Comparison of ENCODE assay signal across 8 cellular contexts in genomic region chr19:47230921-47231214, GRCh38. TPM values are rescaled to one million over a fixed set of nuclear protein-coding genes. Genes with fewer than 3 reads are reported as not detected.
A peak's percentile ranks its signal among the peaks of the same experiment; 100 is the strongest.
DNase-seq lines count a peak whose midpoint lies in the region; ATAC-seq and TF ChIP-seq lines count a peak whose summit lies in the region.

Gene BBC3 (minus strand): TSS chr19:47231199. CDS start chr19:47228431, 2,768 bp downstream.

- peak within 1 kb of the TSS; percentile 84 to 88 for H3K4me3 ChIP-seq in testis

- POLR2A ChIA-PET in activated CD4-positive, alpha-beta T cell treated with anti-CD3 and anti-CD28 coated beads, Interleukin-2, amount 10 ng/mL, durations not matched to agents 7 days and 5 days (lab: Charles Lee), result no interaction called here

- peak within 1 kb of the TSS; percentile 78 for H3K27ac ChIP-seq in layer of hippocampus (ENCODE audit: low read depth, low read length)
- peak within 1 kb of the TSS; percentile 99 for H3K27ac ChIP-seq in testis

- H3K4me1 ChIP-seq in testis, result peaks cover 26% of the 10 kb centered on the region

- CTCF ChIA-PET in activated CD4-positive, alpha-beta T cell treated with anti-CD3 and anti-CD28 coated beads, Interleukin-2, amount 10 ng/mL, durations not matched to agents 7 days and 5 days (lab: Charles Lee), result no interaction called here

- no peaks in the 10 kb centered on the region for H3K9me3 Mint-ChIP-seq in activated CD4-positive, alpha-beta T cell treated with anti-CD3 and anti-CD28 coated beads, Interleukin-2, amount 10 ng/mL, durations not matched to agents 7 days and 5 days
- no peaks in the 10 kb centered on the region for H3K9me3 Mint-ChIP-seq in activated naive CD8-positive, alpha-beta T cell treated with anti-CD3 and anti-CD28 coated beads for 36 hours

- H3K4me3 Mint-ChIP-seq in activated CD4-positive, alpha-beta T cell treated with anti-CD3 and anti-CD28 coated beads, Interleukin-2, amount 10 ng/mL, durations not matched to agents 7 days and 5 days, result peak within 1 kb of the TSS; percentile 72
- peak within 1 kb of the TSS; percentile 78 for H3K4me3 Mint-ChIP-seq in activated naive CD8-positive, alpha-beta T cell treated with anti-CD3 and anti-CD28 coated beads for 36 hours

- ATAC-seq in GM19452 (IDR thresholded peaks at IDR 0.05; ENCODE audit: unreplicated experiment), result no peak

- in situ Hi-C loops in GM13976 (cut with MboI; ENCODE audit: low sequenced_read_pairs, unreplicated experiment), result no loop called here

- 0 to 1% methylated on average over 11 to 18 of the region's 43 CpGs for WGBS in testis, 2 donors

- intact Hi-C loops in testis (cut with DNase I; ENCODE audit: low total_unique reads), result no loop called here

- H3K27me3 ChIP-seq in layer of hippocampus (ENCODE audit: control insufficient read depth, insufficient read depth, low read length), result no peaks in the 10 kb centered on the region
- H3K27me3 ChIP-seq in testis, result no peaks in the 10 kb centered on the region

- TF ChIP-seq CTCF in testis (IDR thresholded peaks at IDR 0.05) (no peak), GM13976 (IDR thresholded peaks at IDR 0.05; ENCODE audit: borderline replicate concordance, control extremely low read depth, extremely low read depth, insufficient read depth, missing control alignments) (no peak)

- peaks cover 3% of the 10 kb centered on the region for H3K27me3 Mint-ChIP-seq in activated CD4-positive, alpha-beta T cell treated with anti-CD3 and anti-CD28 coated beads, Interleukin-2, amount 10 ng/mL, durations not matched to agents 7 days and 5 days
- H3K27me3 Mint-ChIP-seq in activated naive CD8-positive, alpha-beta T cell treated with anti-CD3 and anti-CD28 coated beads for 36 hours, result peaks cover under 1% of the 10 kb centered on the region

- DNase-seq in activated CD4-positive, alpha-beta T cell treated with anti-CD3 and anti-CD28 coated beads, Interleukin-2, amount 10 ng/mL, durations not matched to agents 7 days and 5 days, result no peak
- no peak for DNase-seq in activated CD4-positive, alpha-beta T cell treated with anti-CD3 and anti-CD28 coated beads for 1 hour
- DNase-seq in activated naive CD8-positive, alpha-beta T cell treated with anti-CD3 and anti-CD28 coated beads for 36 hours, result no peak
- no peak for DNase-seq in testis
- DNase-seq in GM13976 (ENCODE audit: low spot score), result no peak
- no peak for DNase-seq in SW480 (ENCODE audit: low spot score)

- peaks cover 2% of the 10 kb centered on the region for H3K36me3 Mint-ChIP-seq in activated CD4-positive, alpha-beta T cell treated with anti-CD3 and anti-CD28 coated beads, Interleukin-2, amount 10 ng/mL, durations not matched to agents 7 days and 5 days (ENCODE audit: low read depth)
- no peaks in the 10 kb centered on the region for H3K36me3 Mint-ChIP-seq in activated naive CD8-positive, alpha-beta T cell treated with anti-CD3 and anti-CD28 coated beads for 36 hours

- peaks cover 32% of the 10 kb centered on the region for H3K4me1 Mint-ChIP-seq in activated CD4-positive, alpha-beta T cell treated with anti-CD3 and anti-CD28 coated beads, Interleukin-2, amount 10 ng/mL, durations not matched to agents 7 days and 5 days
- peaks cover 27% of the 10 kb centered on the region for H3K4me1 Mint-ChIP-seq in activated naive CD8-positive, alpha-beta T cell treated with anti-CD3 and anti-CD28 coated beads for 36 hours

- H3K9me3 ChIP-seq in testis, result no peaks in the 10 kb centered on the region

- H3K27ac Mint-ChIP-seq in activated CD4-positive, alpha-beta T cell treated with anti-CD3 and anti-CD28 coated beads, Interleukin-2, amount 10 ng/mL, durations not matched to agents 7 days and 5 days, result peak within 1 kb of the TSS; percentile 89
- peak within 1 kb of the TSS; percentile 44 for H3K27ac Mint-ChIP-seq in activated naive CD8-positive, alpha-beta T cell treated with anti-CD3 and anti-CD28 coated beads for 36 hours

- no peaks in the 10 kb centered on the region for H3K36me3 ChIP-seq in testis (ENCODE audit: low read depth, missing control alignments)

- TF ChIP-seq POLR2A in testis (IDR thresholded peaks at IDR 0.05), result no peak

RNA-seq across cellular contexts. Expression of gene BBC3, which starts in this region (rescaled TPM):
- total RNA-seq in activated CD4-positive, alpha-beta T cell treated with anti-CD3 and anti-CD28 coated beads, Interleukin-2, amount 10 ng/mL, durations not matched to agents 7 days and 5 days, result 10 to 100 TPM; 12.8 to 19.0 TPM
- total RNA-seq in activated naive CD8-positive, alpha-beta T cell treated with anti-CD3 and anti-CD28 coated beads for 36 hours, result 10 to 100 TPM; 12.5 to 13.3 TPM
- total RNA-seq in testis, result 10 to 100 TPM; 10.0 to 10.2 TPM
- 3.3 TPM for polyA plus RNA-seq in testis (ENCODE audit: insufficient read depth, low read depth, low replicate concordance)
